In genomic region chrX:39922497-39922896, GRCh38 we compare ENCODE assay signal across 30 cellular contexts.
"Had no signal": no experiment of that assay in that cellular context is flagged by ENCODE, and none has a peak within 500 bp of the region (broad histone marks: within the 10 kb centered on the region; RNA-seq: fewer than 3 reads in every experiment).

No MANE protein-coding gene starts in this region.

- ATAC-seq: activated CD8-positive, alpha-beta memory T cell treated with anti-CD3 and anti-CD28 coated beads, Interleukin-2, amount 10 ng/mL, durations not matched to agents 7 days and 5 days; activated naive CD4-positive, alpha-beta T cell treated with anti-CD3 and anti-CD28 coated beads, Interleukin-2, amount 50 U/mL, for 72 hours; body of pancreas; K562; Panc1; SK-N-SH treated with all-trans-retinoic acid at 6 μM for 48 hours had no signal

- H3K27ac Mint-ChIP-seq: activated CD4-positive, alpha-beta memory T cell treated with anti-CD3 and anti-CD28 coated beads, Interleukin-2, amount 10 ng/mL, durations not matched to agents 7 days and 5 days; activated CD8-positive, alpha-beta memory T cell treated with anti-CD3 and anti-CD28 coated beads, Interleukin-2, amount 10 ng/mL, durations not matched to agents 7 days and 5 days; activated naive CD4-positive, alpha-beta T cell treated with anti-CD3 and anti-CD28 coated beads, Interleukin-2, amount 50 U/mL, for 72 hours had no signal

- H3K4me3 Mint-ChIP-seq: activated CD4-positive, alpha-beta memory T cell treated with anti-CD3 and anti-CD28 coated beads, Interleukin-2, amount 10 ng/mL, durations not matched to agents 7 days and 5 days; activated CD8-positive, alpha-beta memory T cell treated with anti-CD3 and anti-CD28 coated beads, Interleukin-2, amount 10 ng/mL, durations not matched to agents 7 days and 5 days had no signal

- H3K27me3 Mint-ChIP-seq: activated CD4-positive, alpha-beta memory T cell treated with anti-CD3 and anti-CD28 coated beads, Interleukin-2, amount 10 ng/mL, durations not matched to agents 7 days and 5 days; activated CD8-positive, alpha-beta memory T cell treated with anti-CD3 and anti-CD28 coated beads, Interleukin-2, amount 10 ng/mL, durations not matched to agents 7 days and 5 days had no signal

- DNase-seq: activated CD4-positive, alpha-beta memory T cell treated with anti-CD3 and anti-CD28 coated beads, Interleukin-2, amount 10 ng/mL, durations not matched to agents 7 days and 5 days; activated CD4-positive, alpha-beta T cell treated with anti-CD3 and anti-CD28 coated beads for 1 hour; activated CD4-positive, alpha-beta T cell treated with anti-CD3 and anti-CD28 coated beads for 48 hours; activated CD4-positive, CD25-positive, alpha-beta regulatory T cell; activated CD8-positive, alpha-beta memory T cell treated with anti-CD3 and anti-CD28 coated beads for 24 hours; activated CD8-positive, alpha-beta memory T cell treated with anti-CD3 and anti-CD28 coated beads, Interleukin-2, amount 10 ng/mL, durations not matched to agents 7 days and 5 days; activated CD8-positive, alpha-beta memory T cell treated with anti-CD3 and anti-CD28 coated beads, Interleukin-2, amount 50 U/mL, for 48 hours; activated effector memory CD4-positive, alpha-beta T cell treated with anti-CD3 and anti-CD28 coated beads, Interleukin-2, amount 50 U/mL, for 16 hours; activated naive CD4-positive, alpha-beta T cell; activated T-cell treated with anti-CD3 and anti-CD28 coated beads, Interleukin-2, amount 50 U/mL, for 48 hours; adrenal gland; body of pancreas; cerebellar nuclear complex; NCI-H1105; NCI-H1417 treated with DMSO at 0.1 percent for 48 hours; NCI-H187 treated with DMSO at 0.1 percent for 48 hours; NCI-H2081; NCI-H345; NCI-H524 treated with DMSO at 0.1 percent for 48 hours; SHP77 treated with DMSO at 0.1 percent for 48 hours; T-helper 1 cell; T-helper 2 cell; T-helper 9 cell had no signal

- H3K9me3 ChIP-seq: adrenal gland, body of pancreas, breast epithelium, SJSA1 had no signal

- H3K36me3 Mint-ChIP-seq: activated CD8-positive, alpha-beta memory T cell treated with anti-CD3 and anti-CD28 coated beads, Interleukin-2, amount 10 ng/mL, durations not matched to agents 7 days and 5 days; activated naive CD4-positive, alpha-beta T cell treated with anti-CD3 and anti-CD28 coated beads, Interleukin-2, amount 50 U/mL, for 72 hours had no signal

- H3K9me3 Mint-ChIP-seq: activated CD4-positive, alpha-beta memory T cell treated with anti-CD3 and anti-CD28 coated beads, Interleukin-2, amount 10 ng/mL, durations not matched to agents 7 days and 5 days; activated naive CD4-positive, alpha-beta T cell treated with anti-CD3 and anti-CD28 coated beads, Interleukin-2, amount 50 U/mL, for 72 hours had no signal

- H3K27ac ChIP-seq: adrenal gland, body of pancreas, breast epithelium, SJSA1, WERI-Rb-1 had no signal

- H3K4me1 ChIP-seq: adrenal gland, body of pancreas, breast epithelium, SJSA1 had no signal

- H3K4me3 ChIP-seq: adrenal gland, body of pancreas, breast epithelium, K562, SJSA1 had no signal

- H3K27me3 ChIP-seq: body of pancreas, SJSA1 had no signal

- H3K4me1 Mint-ChIP-seq: activated CD4-positive, alpha-beta memory T cell treated with anti-CD3 and anti-CD28 coated beads, Interleukin-2, amount 10 ng/mL, durations not matched to agents 7 days and 5 days had no signal

- H3K36me3 ChIP-seq: adrenal gland, breast epithelium, SJSA1, WERI-Rb-1 had no signal
